Comparison of ENCODE assay signal across 18 cellular contexts in genomic region chr11:27913650-27914049, GRCh38.
DNase-seq lines count a peak whose midpoint lies in the region; FAIRE-seq and TF ChIP-seq lines count a peak whose summit lies in the region.
"Had no signal": no experiment of that assay in that cellular context is flagged by ENCODE, and none has a peak within 500 bp of the region (broad histone marks: within the 10 kb centered on the region; RNA-seq: fewer than 3 reads in every experiment).

No MANE protein-coding gene starts in this region.

- H3K4me1 Mint-ChIP-seq in astrocyte (ENCODE audit: low read depth, unreplicated experiment) = peaks cover 25% of the 10 kb centered on the region

- FAIRE-seq in astrocyte (lab: Jason Lieb, UNC) = no peak

- no peak overlapping the region for H3K4me3 Mint-ChIP-seq in astrocyte (ENCODE audit: unreplicated experiment)
- H3K4me3 Mint-ChIP-seq: dendritic cell treated with granulocyte-macrophage colony-stimulating factor and Interleukin-4, amounts not matched to agents 40 ng/mL and 50 ng/mL, for 4 days had no signal

- peak overlapping the region; percentile 35 for H3K27ac Mint-ChIP-seq in astrocyte (ENCODE audit: unreplicated experiment)
- H3K27ac Mint-ChIP-seq: dendritic cell treated with granulocyte-macrophage colony-stimulating factor and Interleukin-4, amounts not matched to agents 40 ng/mL and 50 ng/mL, for 4 days had no signal

- H3K27ac ChIP-seq in astrocyte (ENCODE audit: low read depth, low read length) = peak overlapping the region; percentile 44
- H3K27ac ChIP-seq in Karpas-422 (ENCODE audit: low read length) = no peak overlapping the region
- H3K27ac ChIP-seq: left lung, parathyroid adenoma, RWPE1 had no signal

- no peaks in the 10 kb centered on the region for H3K27me3 Mint-ChIP-seq in astrocyte (ENCODE audit: low read depth, unreplicated experiment)
- H3K27me3 Mint-ChIP-seq: dendritic cell treated with granulocyte-macrophage colony-stimulating factor and Interleukin-4, amounts not matched to agents 40 ng/mL and 50 ng/mL, for 4 days had no signal

- peak overlapping the region; percentile 47 for H3K4me2 ChIP-seq in astrocyte (ENCODE audit: low read length)
- H3K4me2 ChIP-seq in Karpas-422 (ENCODE audit: low read depth, low read length, poor library complexity, severe bottlenecking) = no peak overlapping the region

- no peaks in the 10 kb centered on the region for H3K27me3 ChIP-seq in MG63
- no peaks in the 10 kb centered on the region for H3K27me3 ChIP-seq in astrocyte (ENCODE audit: insufficient read depth, low read length)
- no peaks in the 10 kb centered on the region for H3K27me3 ChIP-seq in Karpas-422 (ENCODE audit: low read length)
- H3K27me3 ChIP-seq: left lung had no signal

- H3K9ac ChIP-seq in astrocyte (ENCODE audit: low read length) (no peak overlapping the region), Karpas-422 (ENCODE audit: low read length) (no peak overlapping the region)
- H3K9ac ChIP-seq: parathyroid adenoma had no signal

- H3K79me2 ChIP-seq in astrocyte (ENCODE audit: insufficient read depth, low read length) (no peaks in the 10 kb centered on the region), Karpas-422 (ENCODE audit: low read length) (no peaks in the 10 kb centered on the region)
- H3K79me2 ChIP-seq: parathyroid adenoma had no signal

- no peaks in the 10 kb centered on the region for H3K36me3 Mint-ChIP-seq in astrocyte (ENCODE audit: low read depth, unreplicated experiment)

- H3K4me3 ChIP-seq in MG63 = no peak overlapping the region
- H3K4me3 ChIP-seq in astrocyte (ENCODE audit: insufficient read depth, low read depth, low read length) = no peak overlapping the region
- no peak overlapping the region for H3K4me3 ChIP-seq in Karpas-422 (ENCODE audit: low read length)
- H3K4me3 ChIP-seq: left lung had no signal

- H4K20me1 ChIP-seq in astrocyte (ENCODE audit: insufficient read depth, low read length) (no peaks in the 10 kb centered on the region), Karpas-422 (ENCODE audit: insufficient read depth, low read depth, low read length) (no peaks in the 10 kb centered on the region)

- H2AFZ ChIP-seq in astrocyte (ENCODE audit: low read depth, low read length) (no peak overlapping the region), Karpas-422 (ENCODE audit: low read length) (no peak overlapping the region)
- H2AFZ ChIP-seq: parathyroid adenoma had no signal

- H3K9me2 ChIP-seq in Karpas-422 (replicated peaks; ENCODE audit: insufficient read depth, low read length) = no peaks in the 10 kb centered on the region

- DNase-seq in EH (ENCODE audit: low read depth) (peak; percentile 77), MG63 (peak; percentile 57), astrocyte (ENCODE audit: low read depth) (peak; percentile 75), glomerular visceral epithelial cell (ENCODE audit: extremely low spot score) (peak; percentile 30), NCI-H2227 (lab: John Stamatoyannopoulos, UW; ENCODE audit: unreplicated experiment) (no peak), NCI-H2081 treated with DMSO at 0.1 percent for 48 hours (lab: John Stamatoyannopoulos, UW) (no peak), Karpas-422 (no peak)
- no peak for DNase-seq in activated CD8-positive, alpha-beta memory T cell treated with anti-CD3 and anti-CD28 coated beads for 24 hours
- DNase-seq: activated CD4-positive, CD25-positive, alpha-beta regulatory T cell; activated effector memory CD4-positive, alpha-beta T cell treated with anti-CD3 and anti-CD28 coated beads, Interleukin-2, amount 50 U/mL, for 16 hours; AML-193; left lung; NCI-H2029 treated with DMSO at 0.1 percent for 48 hours; NCI-H748 treated with DMSO at 0.1 percent for 48 hours; T-helper 1 cell had no signal

- H3K36me3 ChIP-seq in MG63 (no peaks in the 10 kb centered on the region), astrocyte (ENCODE audit: insufficient read depth, low read length) (no peaks in the 10 kb centered on the region), Karpas-422 (ENCODE audit: insufficient read depth, low read length) (no peaks in the 10 kb centered on the region)
- H3K36me3 ChIP-seq: left lung had no signal

- H3K4me1 ChIP-seq in astrocyte (ENCODE audit: insufficient read depth, low read length) = peaks cover 31% of the 10 kb centered on the region
- no peaks in the 10 kb centered on the region for H3K4me1 ChIP-seq in Karpas-422 (ENCODE audit: low read length)
- H3K4me1 ChIP-seq: left lung, parathyroid adenoma had no signal

- no peak for TF ChIP-seq CTCF in astrocyte (IDR thresholded peaks at IDR 0.05; ENCODE audit: insufficient read depth, low read depth, low read length)

- no peaks in the 10 kb centered on the region for H3K9me3 ChIP-seq in MG63
- no peaks in the 10 kb centered on the region for H3K9me3 ChIP-seq in astrocyte (ENCODE audit: insufficient read depth, low read depth, low read length)
- no peaks in the 10 kb centered on the region for H3K9me3 ChIP-seq in Karpas-422 (ENCODE audit: low read length)
- H3K9me3 ChIP-seq: left lung had no signal

- peaks cover 2% of the 10 kb centered on the region for H3K9me3 Mint-ChIP-seq in astrocyte (ENCODE audit: unreplicated experiment)
- H3K9me3 Mint-ChIP-seq: dendritic cell treated with granulocyte-macrophage colony-stimulating factor and Interleukin-4, amounts not matched to agents 40 ng/mL and 50 ng/mL, for 4 days had no signal

Comparison
In these comparisons a context has a peak if more than half of its experiments do, and no peak if none do; other contexts are left out.
1. DNase-seq: peak in EH (single experiment), MG63 (single experiment), astrocyte (single experiment) and glomerular visceral epithelial cell (single experiment); none in NCI-H2227 (single experiment), NCI-H2081 treated with DMSO at 0.1 percent for 48 hours (single experiment), activated CD8-positive, alpha-beta memory T cell treated with anti-CD3 and anti-CD28 coated beads for 24 hours (single experiment) and Karpas-422 (single experiment).